ENCODE assay signal across 27 cellular contexts in genomic region chr12:95908573-95908972, GRCh38. TPM values are rescaled to one million over a fixed set of nuclear protein-coding genes. Genes with fewer than 3 reads are reported as not detected.
DNase-seq lines count a peak whose midpoint lies in the region; ATAC-seq and TF ChIP-seq lines count a peak whose summit lies in the region.
"Had no signal": no experiment of that assay in that cellular context is flagged by ENCODE, and none has a peak within 500 bp of the region (broad histone marks: within the 10 kb centered on the region; RNA-seq: fewer than 3 reads in every experiment).

No MANE protein-coding gene starts in this region.

- H3K36me3 ChIP-seq in thoracic aorta = no peaks in the 10 kb centered on the region
- H3K36me3 ChIP-seq: cardiac muscle cell had no signal

- no peak overlapping the region for H3K4me3 ChIP-seq in fibroblast of pulmonary artery (replicated peaks; ENCODE audit: low read depth, low read length)
- no peak overlapping the region for H3K4me3 ChIP-seq in thoracic aorta
- H3K4me3 ChIP-seq: cardiac muscle cell, SK-N-MC had no signal

- H3K4me1 ChIP-seq in thoracic aorta (ENCODE audit: control insufficient read depth in 1 of 2, low read depth in 2 of 2) = peaks cover 0 to 7% of the 10 kb centered on the region in 2 donors

- H3K27me3 ChIP-seq in thoracic aorta (replicated peaks; ENCODE audit: insufficient read depth) = no peaks in the 10 kb centered on the region
- H3K27me3 ChIP-seq: cardiac muscle cell had no signal

- TF ChIP-seq CTCF in fibroblast of pulmonary artery (IDR thresholded peaks at IDR 0.05; ENCODE audit: low read length, missing control alignments) = no peak
- no peak for TF ChIP-seq CTCF in thoracic aorta (IDR thresholded peaks at IDR 0.05)

- H3K27ac ChIP-seq in thoracic aorta = no peak overlapping the region
- H3K27ac ChIP-seq: cardiac muscle cell, SK-N-MC, VCaP had no signal

- ATAC-seq in thoracic aorta (ENCODE audit: insufficient number of reproducible peaks, low FRiP score, low read depth) (peak; percentile 50), HG03469 (IDR thresholded peaks at IDR 0.05; ENCODE audit: unreplicated experiment) (no peak), HG03571 (IDR thresholded peaks at IDR 0.05; ENCODE audit: unreplicated experiment) (no peak)
- no peak for ATAC-seq in stimulated activated naive CD8-positive, alpha-beta T cell treated with anti-CD3 and anti-CD28 coated beads, Interleukin-15, Interleukin-2, amounts not matched to agents 100 U/mL and 50 U/mL, for 24 hours
- ATAC-seq: activated naive CD8-positive, alpha-beta T cell treated with anti-CD3 and anti-CD28 coated beads, Interleukin-2, amount 50 U/mL, for 24 hours; natural killer cell; stimulated activated naive CD8-positive, alpha-beta T cell treated with anti-CD3 and anti-CD28 coated beads, Interleukin-15, amount 100 ng/mL, for 72 hours had no signal

- no peaks in the 10 kb centered on the region for H3K9me3 ChIP-seq in thoracic aorta

- DNase-seq in HCEC 1CT = peak; percentile 47
- peak; percentile 10 for DNase-seq in astrocyte of the hippocampus (ENCODE audit: low read depth, low spot score)
- peak; percentile 79 for DNase-seq in fibroblast of pulmonary artery (ENCODE audit: low read depth)
- no peak for DNase-seq in thoracic aorta (ENCODE audit: low spot score)
- DNase-seq in stimulated activated naive CD8-positive, alpha-beta T cell treated with anti-CD3 and anti-CD28 coated beads, Interleukin-15, Interleukin-2, amounts not matched to agents 100 U/mL and 50 U/mL, for 24 hours = no peak
- DNase-seq: activated CD8-positive, alpha-beta memory T cell treated with anti-CD3 and anti-CD28 coated beads, Interleukin-2, amount 50 U/mL, for 4 hours; activated effector memory CD4-positive, alpha-beta T cell treated with Interleukin-2 at 50 U/mL for 16 hours; activated naive CD8-positive, alpha-beta T cell treated with anti-CD3 and anti-CD28 coated beads, Interleukin-2, amount 50 U/mL, for 24 hours; COR-L47; glutamatergic neuron; natural killer cell; NCI-H1092 treated with DMSO at 0.1 percent for 48 hours; NCI-H2081 treated with DMSO at 0.1 percent for 48 hours; NCI-H510A; small intestine; stimulated activated CD4-positive, alpha-beta T cell treated with anti-CD3 and anti-CD28 coated beads, Interleukin-2, amount 100 ng/mL, for 48 hours; stimulated activated naive CD8-positive, alpha-beta T cell treated with anti-CD3 and anti-CD28 coated beads, Interleukin-15, amount 100 ng/mL, for 72 hours; trophoblast cell had no signal

RNA-seq across cellular contexts. Expression of gene CCDC38, which starts 33.8 kb away (rescaled TPM):
- not detected for total RNA-seq in thoracic aorta
- total RNA-seq: cardiac muscle cell, mesenteric fat pad, progenitor cell of endocrine pancreas, RPMI7951 had no signal

RNA-seq across cellular contexts. Expression of gene AMDHD1, which starts 34.6 kb away (rescaled TPM):
- 1 to 10 TPM in 1 of 2 donors, not detected in 1; 6.8 TPM for total RNA-seq in thoracic aorta
- total RNA-seq: epithelial cell of proximal tubule had no signal

RNA-seq across cellular contexts. Expression of gene SNRPF, which starts 49.8 kb away (rescaled TPM):
- total RNA-seq in thoracic aorta = 1 to 10 TPM; 6.5 to 9.1 TPM

Comparison
In these comparisons a context has a peak if more than half of its experiments do, and no peak if none do; other contexts are left out.
1. DNase-seq: peak in HCEC 1CT (single experiment), astrocyte of the hippocampus (single experiment) and fibroblast of pulmonary artery (single experiment); none in thoracic aorta (single experiment) and stimulated activated naive CD8-positive, alpha-beta T cell treated with anti-CD3 and anti-CD28 coated beads, Interleukin-15, Interleukin-2, amounts not matched to agents 100 U/mL and 50 U/mL, for 24 hours (single experiment).